Comparison of ENCODE assay signal across 8 cellular contexts in genomic region chr16:89094252-89094901, GRCh38. TPM values are rescaled to one million over a fixed set of nuclear protein-coding genes. Genes with fewer than 3 reads are reported as not detected.
DNase-seq lines count a peak whose midpoint lies in the region; TF ChIP-seq lines count a peak whose summit lies in the region.

No MANE protein-coding gene starts in this region.

- H3K9me3 ChIP-seq in mononuclear cell (ENCODE audit: low read depth, low read length): no peaks in the 10 kb centered on the region

- no peaks in the 10 kb centered on the region for H3K27me3 ChIP-seq in mononuclear cell (ENCODE audit: insufficient read depth, low read length)

- peak overlapping the region; percentile 86 for H3K4me3 ChIP-seq in coronary artery
- H3K4me3 ChIP-seq in mononuclear cell (ENCODE audit: low read length): peak overlapping the region; percentile 72

- DNase-seq in NCI-H2227 treated with DMSO at 0.1 percent for 48 hours (lab: John Stamatoyannopoulos, UW): peak; percentile 0
- no peak for DNase-seq in NCI-H2227 (lab: John Stamatoyannopoulos, UW; ENCODE audit: unreplicated experiment)
- DNase-seq in RPMI7951 (ENCODE audit: low read depth): peak; percentile 40
- DNase-seq in coronary artery (ENCODE audit: low spot score): no peak
- no peak for DNase-seq in SHP77 treated with DMSO at 0.1 percent for 48 hours (lab: John Stamatoyannopoulos, UW)
- no peak for DNase-seq in ureter (ENCODE audit: low spot score)
- DNase-seq in stimulated activated naive CD4-positive, alpha-beta T cell treated with Interleukin-2 at 50 U/mL for 16 hours (lab: John Stamatoyannopoulos, UW): no peak

- peaks cover 58% of the 10 kb centered on the region for H3K4me1 ChIP-seq in mononuclear cell (ENCODE audit: insufficient read depth, low read length)

- TF ChIP-seq CTCF in coronary artery (IDR thresholded peaks at IDR 0.05): no peak

- peak overlapping the region; percentile 58 to 78 for H3K27ac ChIP-seq in coronary artery

RNA-seq across cellular contexts. Expression of gene ACSF3, which starts 0.7 kb away (rescaled TPM):
- 10.8 and 12.8 TPM in 2 replicates for total RNA-seq in RPMI7951 (2014; rRNA removed; shearing (Covaris generic))
- total RNA-seq in mononuclear cell (20.9 TPM), ureter (51.7 TPM)

Comparison
In these comparisons a context has a peak if more than half of its experiments do, and no peak if none do; other contexts are left out.
1. DNase-seq: peak in NCI-H2227 treated with DMSO at 0.1 percent for 48 hours (single experiment) and RPMI7951 (single experiment); none in NCI-H2227 (single experiment), coronary artery (single experiment), SHP77 treated with DMSO at 0.1 percent for 48 hours (single experiment), ureter (single experiment) and stimulated activated naive CD4-positive, alpha-beta T cell treated with Interleukin-2 at 50 U/mL for 16 hours (single experiment).